1 cellular context compared by ENCODE assay signal in genomic region chr18:34957864-34958259, GRCh38.
TF ChIP-seq lines count a peak whose summit lies in the region.

No MANE protein-coding gene starts in this region.

TF ChIP-seq in IMR-90, 13 proteins besides CTCF, POLR2A, EP300 and RAD21 (continued from another document):
- no peak for TF ChIP-seq USF2 (IDR thresholded peaks at IDR 0.05; ENCODE audit: low read depth, low read length)
- no peak for TF ChIP-seq BHLHE40 (IDR thresholded peaks at IDR 0.05; ENCODE audit: low read depth, low read length)
- TF ChIP-seq MAFK (IDR thresholded peaks at IDR 0.05; ENCODE audit: low read depth, low read length), result no peak
- no peak for TF ChIP-seq SMC3 (IDR thresholded peaks at IDR 0.05; ENCODE audit: low read depth, low read length)
- no peak for TF ChIP-seq MXI1 (IDR thresholded peaks at IDR 0.05; ENCODE audit: borderline replicate concordance, low read depth, low read length)
- TF ChIP-seq CEBPB (IDR thresholded peaks at IDR 0.05; ENCODE audit: low read depth, low read length), result no peak
- TF ChIP-seq FOS (IDR thresholded peaks at IDR 0.05; ENCODE audit: low read depth, low read length), result no peak
- no peak for TF ChIP-seq CHD1 (IDR thresholded peaks at IDR 0.05; ENCODE audit: low read depth, low read length)
